8 cellular contexts compared by ENCODE assay signal in the genomic region with DNA sequence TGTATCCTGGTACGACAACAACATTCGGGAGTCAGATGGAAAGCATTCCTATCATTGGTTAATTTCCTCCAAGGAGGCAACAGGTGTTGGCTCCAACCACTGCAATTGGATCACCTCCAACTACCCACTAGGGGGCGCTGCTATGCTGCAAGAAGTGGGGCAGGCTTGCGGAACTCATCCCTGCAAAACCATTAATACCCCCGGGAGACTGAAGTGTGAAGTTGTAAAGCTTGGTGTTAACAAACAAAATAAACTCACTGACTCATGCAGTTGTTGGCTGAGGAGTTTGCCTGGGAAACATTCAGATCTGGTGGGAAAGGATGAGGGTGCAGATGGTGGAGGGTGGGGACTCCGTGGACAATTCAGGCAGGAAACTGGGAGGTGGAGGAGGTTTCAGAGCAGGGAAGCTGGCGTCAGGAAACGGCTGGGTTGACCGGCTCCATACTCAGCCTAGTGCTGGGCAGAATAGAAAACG.
DNase-seq lines count a peak whose midpoint lies in the region; ATAC-seq, FAIRE-seq and TF ChIP-seq lines count a peak whose summit lies in the region.

No MANE protein-coding gene starts in this region.

- POLR2A ChIA-PET in AG04449 (lab: Yijun Ruan, JAX) = no interaction called here
- POLR2A ChIA-PET in activated CD8-positive, alpha-beta T cell treated with anti-CD3 and anti-CD28 coated beads for 36 hours (lab: Charles Lee) = no interaction called here

- CTCF ChIA-PET in AG04449 (lab: Yijun Ruan, JAX) = interaction anchor here (0.7 to 2.9 kb wide), 5 partner anchors 9 to 536 kb away, joined by 3 to 21 read pairs (median 3); no protein-coding TSS in a partner anchor
- CTCF ChIA-PET in activated CD8-positive, alpha-beta T cell treated with anti-CD3 and anti-CD28 coated beads for 36 hours (lab: Charles Lee) = interaction anchor here (0.8 to 1.9 kb wide), 20 partner anchors 8 to 538 kb away, joined by 3 to 6 read pairs (median 4); no protein-coding TSS in a partner anchor

- no peak overlapping the region for H3K4me3 ChIP-seq in AG04449 (ENCODE audit: low read depth, low read length)
- no peak overlapping the region for H3K4me3 ChIP-seq in epithelial cell of proximal tubule (ENCODE audit: low read depth, low read length)
- H3K4me3 ChIP-seq in mucosa of descending colon = no peak overlapping the region

- H3K4me3 Mint-ChIP-seq in activated CD8-positive, alpha-beta T cell treated with anti-CD3 and anti-CD28 coated beads for 36 hours = no peak overlapping the region

- no peak for ATAC-seq in activated CD8-positive, alpha-beta T cell treated with anti-CD3 and anti-CD28 coated beads for 36 hours
- ATAC-seq in mucosa of descending colon (peak; percentile 96), GM18907 (IDR thresholded peaks at IDR 0.05; ENCODE audit: unreplicated experiment) (no peak)

- H3K9me3 ChIP-seq in mucosa of descending colon = no peaks in the 10 kb centered on the region

- TF ChIP-seq CTCF in AG04449 (IDR thresholded peaks at IDR 0.05; ENCODE audit: insufficient read depth, low read length, missing control alignments) (peak; percentile 52), epithelial cell of proximal tubule (conservative IDR thresholded peaks at IDR 0.05; ENCODE audit: low read depth, low read length) (peak; percentile 94), mucosa of descending colon (IDR thresholded peaks at IDR 0.05) (peak; percentile 44)
- peak; percentile 82 for TF ChIP-seq CTCF in activated CD8-positive, alpha-beta T cell treated with anti-CD3 and anti-CD28 coated beads for 36 hours (IDR thresholded peaks at IDR 0.05)

- H3K36me3 ChIP-seq in mucosa of descending colon (ENCODE audit: low read depth) = no peaks in the 10 kb centered on the region

- peaks cover 14% of the 10 kb centered on the region for H3K27me3 Mint-ChIP-seq in activated CD8-positive, alpha-beta T cell treated with anti-CD3 and anti-CD28 coated beads for 36 hours

- H3K27ac Mint-ChIP-seq in activated CD8-positive, alpha-beta T cell treated with anti-CD3 and anti-CD28 coated beads for 36 hours = no peak overlapping the region

- FAIRE-seq in GM12892 (lab: Jason Lieb, UNC) = peak; percentile 33

- no peak for TF ChIP-seq POLR2A in GM12892 (IDR thresholded peaks at IDR 0.05; ENCODE audit: low read depth, low read length)

- DNase-seq in AG04449 (ENCODE audit: low read depth, low spot score) (no peak), GM12892 (ENCODE audit: insufficient read length) (no peak), NCI-H345 (lab: John Stamatoyannopoulos, UW) (peak; percentile 69), epithelial cell of proximal tubule (ENCODE audit: low read depth) (peak; percentile 52), mucosa of descending colon (peak in 2 of 3 donors; percentile 73 to 81)
- DNase-seq in activated CD8-positive, alpha-beta T cell treated with anti-CD3 and anti-CD28 coated beads for 36 hours = peak; percentile 71
- peak; percentile 3 for DNase-seq in stimulated activated naive CD4-positive, alpha-beta T cell treated with Interleukin-2 at 50 U/mL for 16 hours (lab: John Stamatoyannopoulos, UW)

- intact Hi-C loops in activated CD8-positive, alpha-beta T cell treated with anti-CD3 and anti-CD28 coated beads for 36 hours (cut with micrococcal nuclease) = loop anchor here (10.0 kb wide), 1 partner anchor 166 kb away; no protein-coding TSS in a partner anchor
- intact Hi-C loops in mucosa of descending colon (cut with DNase I, micrococcal nuclease) = loop anchor here in 1 of 2 donors (2.0 kb wide), 1 partner anchor 162 kb away; no protein-coding TSS in a partner anchor

- no peaks in the 10 kb centered on the region for H3K4me1 ChIP-seq in mucosa of descending colon (ENCODE audit: low read depth)

- H3K9me3 Mint-ChIP-seq in activated CD8-positive, alpha-beta T cell treated with anti-CD3 and anti-CD28 coated beads for 36 hours = no peaks in the 10 kb centered on the region

- H3K36me3 Mint-ChIP-seq in activated CD8-positive, alpha-beta T cell treated with anti-CD3 and anti-CD28 coated beads for 36 hours (ENCODE audit: low read depth) = no peaks in the 10 kb centered on the region

- no peaks in the 10 kb centered on the region for H3K4me1 Mint-ChIP-seq in activated CD8-positive, alpha-beta T cell treated with anti-CD3 and anti-CD28 coated beads for 36 hours (ENCODE audit: low read depth)

Comparison
In these comparisons a context has a peak if more than half of its experiments do, and no peak if none do; other contexts are left out.
1. DNase-seq: peak in NCI-H345 (single experiment), activated CD8-positive, alpha-beta T cell treated with anti-CD3 and anti-CD28 coated beads for 36 hours (single experiment), epithelial cell of proximal tubule (single experiment), mucosa of descending colon (2 of 3) and stimulated activated naive CD4-positive, alpha-beta T cell treated with Interleukin-2 at 50 U/mL for 16 hours (single experiment); none in AG04449 (single experiment) and GM12892 (single experiment).
2. CTCF ChIP-seq: peak in every context shown above with its lines; median percentile 94 in epithelial cell of proximal tubule; 82 in activated CD8-positive, alpha-beta T cell treated with anti-CD3 and anti-CD28 coated beads for 36 hours; 52 in AG04449; 44 in mucosa of descending colon.